25 cellular contexts compared by ENCODE assay signal in the genomic region with DNA sequence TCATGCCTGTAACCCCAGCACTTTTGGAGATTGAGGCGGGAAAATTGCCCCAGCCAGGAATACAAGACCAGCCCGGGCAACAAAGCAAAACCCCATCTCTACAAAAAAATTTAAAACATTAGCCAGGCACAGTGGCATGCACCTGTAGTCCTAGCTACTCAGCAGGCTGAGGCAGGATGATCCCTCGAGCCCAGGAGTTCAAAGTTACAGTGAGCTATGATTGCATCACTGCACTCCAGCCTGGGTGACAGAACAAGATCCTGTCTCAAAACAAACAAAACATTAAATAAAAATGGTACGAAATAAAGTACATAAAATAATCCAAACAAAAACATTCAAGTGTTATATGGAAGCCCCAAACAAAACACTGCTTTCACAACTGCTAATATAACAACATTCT.
"Had no signal": no experiment of that assay in that cellular context is flagged by ENCODE, and none has a peak within 500 bp of the region (broad histone marks: within the 10 kb centered on the region; RNA-seq: fewer than 3 reads in every experiment).

No MANE protein-coding gene starts in this region.

- H3K9ac ChIP-seq: neural progenitor cell had no signal

- H2AFZ ChIP-seq: hepatocyte, neural progenitor cell had no signal

- H3K36me3 ChIP-seq: breast epithelium had no signal

- ATAC-seq: activated naive CD8-positive, alpha-beta T cell treated with anti-CD3 and anti-CD28 coated beads, Interleukin-2, amount 50 U/mL, for 24 hours; gastroesophageal sphincter; left cardiac atrium; natural killer cell; right cardiac atrium had no signal

- H3K4me2 ChIP-seq: hepatocyte, neural progenitor cell had no signal

- DNase-seq: activated CD4-positive, alpha-beta memory T cell treated with anti-CD3 and anti-CD28 coated beads, Interleukin-2, amount 10 ng/mL, durations not matched to agents 7 days and 5 days; activated CD4-positive, alpha-beta T cell treated with anti-CD3 and anti-CD28 coated beads for 1 hour; activated CD4-positive, alpha-beta T cell treated with anti-CD3 and anti-CD28 coated beads, Interleukin-2, amount 10 ng/mL, durations not matched to agents 7 days and 5 days; activated CD8-positive, alpha-beta memory T cell treated with anti-CD3 and anti-CD28 coated beads, Interleukin-2, amount 50 U/mL, for 48 hours; activated gamma-delta T cell; activated naive CD8-positive, alpha-beta T cell treated with anti-CD3 and anti-CD28 coated beads, Interleukin-2, amount 50 U/mL, for 24 hours; activated T-cell treated with anti-CD3 and anti-CD28 coated beads, Interleukin-2, amount 50 U/mL, for 24 hours; amygdala; central memory CD4-positive, alpha-beta T cell; dermis blood vessel endothelial cell; effector CD4-positive, alpha-beta T cell; left cardiac atrium; midbrain; natural killer cell; occipital lobe; right cardiac atrium; stimulated activated CD4-positive, alpha-beta T cell treated with anti-CD3 and anti-CD28 coated beads, Interleukin-2, amount 100 ng/mL, for 48 hours; stimulated activated naive CD4-positive, alpha-beta T cell treated with Interleukin-2 at 50 U/mL for 16 hours; T-helper 2 cell had no signal

- H3K4me3 ChIP-seq: breast epithelium, gastroesophageal sphincter, hepatocyte, neural progenitor cell, tibial nerve had no signal

- H3K27ac ChIP-seq: breast epithelium, epithelial cell of prostate, gastroesophageal sphincter, hepatocyte, neural progenitor cell, tibial nerve had no signal

- H3K4me1 ChIP-seq: breast epithelium, gastroesophageal sphincter, neural progenitor cell, tibial nerve had no signal

- H3K27me3 ChIP-seq: breast epithelium, gastroesophageal sphincter, hepatocyte, neural progenitor cell, tibial nerve had no signal
